Comparison of ENCODE assay signal across 16 cellular contexts in genomic region chr10:114430688-114431413, GRCh38.
"Had no signal": no experiment of that assay in that cellular context is flagged by ENCODE, and none has a peak within 500 bp of the region (broad histone marks: within the 10 kb centered on the region; RNA-seq: fewer than 3 reads in every experiment).

No MANE protein-coding gene starts in this region.

- H3K4me1 ChIP-seq: lower lobe of right lung had no signal

- H3K27ac Mint-ChIP-seq: activated CD4-positive, alpha-beta memory T cell treated with anti-CD3 and anti-CD28 coated beads, Interleukin-2, amount 10 ng/mL, durations not matched to agents 7 days and 5 days; mesothelial cell of epicardium; progenitor cell of endocrine pancreas; stimulated activated naive B cell treated with anti-CD40 and anti-IgM and Interleukin-4, amounts not matched to agents 10 μg/mL and 1 μg/mL and 100 μg/mL, for 72 hours had no signal

- H3K9me3 ChIP-seq: lower lobe of right lung, thyroid gland had no signal

- H3K4me3 Mint-ChIP-seq: activated CD4-positive, alpha-beta memory T cell treated with anti-CD3 and anti-CD28 coated beads, Interleukin-2, amount 10 ng/mL, durations not matched to agents 7 days and 5 days; mesothelial cell of epicardium; stimulated activated naive B cell treated with anti-CD40 and anti-IgM and Interleukin-4, amounts not matched to agents 10 μg/mL and 1 μg/mL and 100 μg/mL, for 72 hours had no signal

- H3K27me3 Mint-ChIP-seq: activated CD4-positive, alpha-beta memory T cell treated with anti-CD3 and anti-CD28 coated beads, Interleukin-2, amount 10 ng/mL, durations not matched to agents 7 days and 5 days; progenitor cell of endocrine pancreas; stimulated activated naive B cell treated with anti-CD40 and anti-IgM and Interleukin-4, amounts not matched to agents 10 μg/mL and 1 μg/mL and 100 μg/mL, for 72 hours had no signal

- FAIRE-seq: islet of Langerhans had no signal

- H3K4me3 ChIP-seq: hepatocyte, lower lobe of right lung, thyroid gland had no signal

- ATAC-seq: left colon; lower lobe of right lung; stimulated activated naive B cell treated with anti-CD40 and anti-IgM and Interleukin-4, amounts not matched to agents 10 μg/mL and 1 μg/mL and 100 μg/mL, for 72 hours had no signal

- H3K9me3 Mint-ChIP-seq: activated CD4-positive, alpha-beta memory T cell treated with anti-CD3 and anti-CD28 coated beads, Interleukin-2, amount 10 ng/mL, durations not matched to agents 7 days and 5 days; mesothelial cell of epicardium; stimulated activated naive B cell treated with anti-CD40 and anti-IgM and Interleukin-4, amounts not matched to agents 10 μg/mL and 1 μg/mL and 100 μg/mL, for 72 hours had no signal

- DNase-seq: activated CD4-positive, alpha-beta memory T cell treated with anti-CD3 and anti-CD28 coated beads, Interleukin-2, amount 10 ng/mL, durations not matched to agents 7 days and 5 days; activated CD4-positive, alpha-beta T cell treated with anti-CD3 and anti-CD28 coated beads for 48 hours; activated CD4-positive, CD25-positive, alpha-beta regulatory T cell; activated effector memory CD4-positive, alpha-beta T cell treated with anti-CD3 and anti-CD28 coated beads, Interleukin-2, amount 50 U/mL, for 16 hours; activated T-cell treated with anti-CD3 and anti-CD28 coated beads, Interleukin-2, amount 50 U/mL, for 48 hours; anterior cingulate cortex; effector memory CD4-positive, alpha-beta T cell; left colon; lower lobe of right lung; stimulated activated naive B cell treated with anti-CD40 and anti-IgM and Interleukin-4, amounts not matched to agents 10 μg/mL and 1 μg/mL and 100 μg/mL, for 72 hours; T1000; thyroid gland had no signal

- H3K27me3 ChIP-seq: hepatocyte, thyroid gland had no signal

- H3K27ac ChIP-seq: hepatocyte, lower lobe of right lung, thyroid gland had no signal

- H3K4me1 Mint-ChIP-seq: stimulated activated naive B cell treated with anti-CD40 and anti-IgM and Interleukin-4, amounts not matched to agents 10 μg/mL and 1 μg/mL and 100 μg/mL, for 72 hours had no signal
